ENCODE assay signal across 8 cellular contexts in genomic region chr1:153032677-153033308, GRCh38. TPM values are rescaled to one million over a fixed set of nuclear protein-coding genes. Genes with fewer than 3 reads are reported as not detected.
A peak's percentile ranks its signal among the peaks of the same experiment; 100 is the strongest.
DNase-seq lines count a peak whose midpoint lies in the region; ATAC-seq and TF ChIP-seq lines count a peak whose summit lies in the region.
"Had no signal": no experiment of that assay in that cellular context is flagged by ENCODE, and none has a peak within 500 bp of the region (broad histone marks: within the 10 kb centered on the region; RNA-seq: fewer than 3 reads in every experiment).

No MANE protein-coding gene starts in this region.

- in situ Hi-C loops in GM13976 (cut with MboI; ENCODE audit: low sequenced_read_pairs, unreplicated experiment), result no loop called here

- H3K4me1 Mint-ChIP-seq in activated CD8-positive, alpha-beta memory T cell treated with anti-CD3 and anti-CD28 coated beads, Interleukin-2, amount 10 ng/mL, durations not matched to agents 7 days and 5 days, result no peaks in the 10 kb centered on the region

- no peaks in the 10 kb centered on the region for H3K9me3 Mint-ChIP-seq in activated CD8-positive, alpha-beta memory T cell treated with anti-CD3 and anti-CD28 coated beads, Interleukin-2, amount 10 ng/mL, durations not matched to agents 7 days and 5 days (ENCODE audit: low read depth)
- H3K9me3 Mint-ChIP-seq: activated T-cell treated with anti-CD3 and anti-CD28 coated beads, Interleukin-2, amount 50 U/mL, for 72 hours had no signal

- DNase-seq in GM13976 (ENCODE audit: low spot score) (peak; percentile 21), NCI-H460 (ENCODE audit: extremely low read depth, low read depth) (peak; percentile 51), erythroblast (lab: John Stamatoyannopoulos, UW) (peak; percentile 4 to 11), renal cortical epithelial cell (ENCODE audit: low read depth) (peak; percentile 78), cerebellar nuclear complex (lab: John Stamatoyannopoulos, UW) (no peak)
- DNase-seq in activated CD8-positive, alpha-beta memory T cell treated with anti-CD3 and anti-CD28 coated beads, Interleukin-2, amount 10 ng/mL, durations not matched to agents 7 days and 5 days, result no peak

- no peaks in the 10 kb centered on the region for H3K27me3 Mint-ChIP-seq in activated CD8-positive, alpha-beta memory T cell treated with anti-CD3 and anti-CD28 coated beads, Interleukin-2, amount 10 ng/mL, durations not matched to agents 7 days and 5 days

- H3K36me3 Mint-ChIP-seq in activated CD8-positive, alpha-beta memory T cell treated with anti-CD3 and anti-CD28 coated beads, Interleukin-2, amount 10 ng/mL, durations not matched to agents 7 days and 5 days, result no peaks in the 10 kb centered on the region

- no peak for ATAC-seq in HG03196 (IDR thresholded peaks at IDR 0.05; ENCODE audit: unreplicated experiment)
- ATAC-seq in activated CD8-positive, alpha-beta memory T cell treated with anti-CD3 and anti-CD28 coated beads, Interleukin-2, amount 10 ng/mL, durations not matched to agents 7 days and 5 days, result no peak

- CTCF ChIA-PET in activated CD8-positive, alpha-beta memory T cell treated with anti-CD3 and anti-CD28 coated beads, Interleukin-2, amount 10 ng/mL, durations not matched to agents 7 days and 5 days (lab: Charles Lee), result no interaction called here

- no peak for TF ChIP-seq POLR2A in erythroblast (IDR thresholded peaks at IDR 0.05; ENCODE audit: low read length)

- no peak overlapping the region for H3K27ac Mint-ChIP-seq in activated CD8-positive, alpha-beta memory T cell treated with anti-CD3 and anti-CD28 coated beads, Interleukin-2, amount 10 ng/mL, durations not matched to agents 7 days and 5 days
- H3K27ac Mint-ChIP-seq: activated T-cell treated with anti-CD3 and anti-CD28 coated beads, Interleukin-2, amount 50 U/mL, for 72 hours had no signal

- H3K4me3 Mint-ChIP-seq in activated CD8-positive, alpha-beta memory T cell treated with anti-CD3 and anti-CD28 coated beads, Interleukin-2, amount 10 ng/mL, durations not matched to agents 7 days and 5 days, result no peak overlapping the region
- H3K4me3 Mint-ChIP-seq: activated T-cell treated with anti-CD3 and anti-CD28 coated beads, Interleukin-2, amount 50 U/mL, for 72 hours had no signal

- TF ChIP-seq CTCF in GM13976 (IDR thresholded peaks at IDR 0.05; ENCODE audit: borderline replicate concordance, control extremely low read depth, extremely low read depth, insufficient read depth, missing control alignments), result no peak

RNA-seq across cellular contexts. Expression of gene SPRR1B, which starts 1.8 kb away (rescaled TPM):
- total RNA-seq in NCI-H460 (2014; rRNA removed; shearing (Covaris generic)), result not detected in 2 replicates
- not detected in 2 replicates for polyA plus RNA-seq in NCI-H460 (2014; cell fraction: nucleus; rRNA removed)
- not detected in 2 replicates for total RNA-seq in renal cortical epithelial cell
- total RNA-seq in activated CD8-positive, alpha-beta memory T cell treated with anti-CD3 and anti-CD28 coated beads, Interleukin-2, amount 10 ng/mL, durations not matched to agents 7 days and 5 days, result not detected
- total RNA-seq: activated T-cell treated with anti-CD3 and anti-CD28 coated beads, Interleukin-2, amount 50 U/mL, for 72 hours had no signal

RNA-seq across cellular contexts. Expression of gene SPRR2D, which starts 8.1 kb away (rescaled TPM):
- total RNA-seq in NCI-H460 (2014; rRNA removed; shearing (Covaris generic)), result not detected in 2 replicates
- not detected in 2 replicates for polyA plus RNA-seq in NCI-H460 (2014; cell fraction: nucleus; rRNA removed)
- not detected in 2 replicates for total RNA-seq in renal cortical epithelial cell
- total RNA-seq in activated CD8-positive, alpha-beta memory T cell treated with anti-CD3 and anti-CD28 coated beads, Interleukin-2, amount 10 ng/mL, durations not matched to agents 7 days and 5 days, result not detected
- total RNA-seq: activated T-cell treated with anti-CD3 and anti-CD28 coated beads, Interleukin-2, amount 50 U/mL, for 72 hours had no signal

RNA-seq across cellular contexts. Expression of gene SPRR2A, which starts 24.5 kb away (rescaled TPM):
- total RNA-seq in NCI-H460 (2014; rRNA removed; shearing (Covaris generic)), result not detected in 2 replicates
- not detected in 2 replicates for polyA plus RNA-seq in NCI-H460 (2014; cell fraction: nucleus; rRNA removed)
- total RNA-seq in renal cortical epithelial cell, result not detected in 2 replicates
- total RNA-seq in activated CD8-positive, alpha-beta memory T cell treated with anti-CD3 and anti-CD28 coated beads, Interleukin-2, amount 10 ng/mL, durations not matched to agents 7 days and 5 days, result not detected
- total RNA-seq: activated T-cell treated with anti-CD3 and anti-CD28 coated beads, Interleukin-2, amount 50 U/mL, for 72 hours had no signal

RNA-seq across cellular contexts. Expression of gene SPRR3, which starts 31.2 kb away (rescaled TPM):
- total RNA-seq in NCI-H460 (2014; rRNA removed; shearing (Covaris generic)), result not detected in 2 replicates
- polyA plus RNA-seq in NCI-H460 (2014; cell fraction: nucleus; rRNA removed), result not detected in 2 replicates
- not detected in 2 replicates for total RNA-seq in renal cortical epithelial cell
- not detected for total RNA-seq in activated CD8-positive, alpha-beta memory T cell treated with anti-CD3 and anti-CD28 coated beads, Interleukin-2, amount 10 ng/mL, durations not matched to agents 7 days and 5 days
- total RNA-seq: activated T-cell treated with anti-CD3 and anti-CD28 coated beads, Interleukin-2, amount 50 U/mL, for 72 hours had no signal

RNA-seq across cellular contexts. Expression of gene SPRR2B, which starts 38.6 kb away (rescaled TPM):
- not detected in 2 replicates for total RNA-seq in NCI-H460 (2014; rRNA removed; shearing (Covaris generic))
- polyA plus RNA-seq in NCI-H460 (2014; cell fraction: nucleus; rRNA removed), result not detected in 2 replicates
- not detected in 2 replicates for total RNA-seq in renal cortical epithelial cell
- not detected for total RNA-seq in activated CD8-positive, alpha-beta memory T cell treated with anti-CD3 and anti-CD28 coated beads, Interleukin-2, amount 10 ng/mL, durations not matched to agents 7 days and 5 days
- total RNA-seq: activated T-cell treated with anti-CD3 and anti-CD28 coated beads, Interleukin-2, amount 50 U/mL, for 72 hours had no signal

Comparison
In these comparisons a context has a peak if more than half of its experiments do, and no peak if none do; other contexts are left out.
1. DNase-seq: peak in GM13976 (single experiment), NCI-H460 (single experiment), erythroblast (2 of 2) and renal cortical epithelial cell (single experiment); none in activated CD8-positive, alpha-beta memory T cell treated with anti-CD3 and anti-CD28 coated beads, Interleukin-2, amount 10 ng/mL, durations not matched to agents 7 days and 5 days (single experiment) and cerebellar nuclear complex (0 of 2).